1 cellular context compared by ENCODE assay signal in the genomic region with DNA sequence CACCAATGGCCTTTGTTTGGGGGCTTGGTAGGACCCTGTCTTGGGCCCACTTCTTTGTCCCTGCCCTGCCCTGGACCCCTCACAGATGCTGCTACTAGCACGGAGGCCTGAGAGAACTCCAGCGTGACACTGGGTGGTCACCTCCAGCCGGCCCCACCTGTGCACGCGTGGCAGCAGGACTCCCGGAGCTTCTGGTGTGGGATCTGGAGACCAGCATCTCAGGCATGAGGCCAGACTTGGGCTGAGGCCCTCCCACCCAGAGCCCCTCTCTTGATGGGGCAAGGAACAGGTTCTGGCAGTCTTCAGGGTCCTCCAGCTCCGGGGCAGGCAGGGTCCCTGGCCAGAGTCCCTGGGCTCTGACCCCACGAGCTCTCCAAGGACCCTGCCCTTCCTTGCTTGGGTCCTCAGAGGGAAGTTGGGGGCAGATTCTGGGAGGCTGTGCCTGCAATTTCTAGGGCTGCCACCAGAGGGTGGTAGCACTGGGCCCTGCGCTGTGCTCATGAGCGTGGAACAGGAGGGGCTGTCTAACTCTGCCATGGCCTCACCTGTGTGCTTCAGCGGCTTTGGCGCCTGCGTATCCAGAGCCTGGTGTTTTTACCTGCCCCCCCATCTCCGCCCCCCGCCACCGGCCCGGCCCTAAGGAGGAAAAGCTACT.
TF ChIP-seq lines count a peak whose summit lies in the region.

No MANE protein-coding gene starts in this region.

TF ChIP-seq in WTC11, 78 proteins besides CTCF, POLR2A, EP300 and RAD21 (continued from another document):
- TF ChIP-seq E2F4 (CRISPR knock-in tag; IDR thresholded peaks at IDR 0.05; ENCODE audit: borderline replicate concordance, low read depth), result no peak
TF ChIP-seq in WTC11: peak in this region for 3.
